Comparison of ENCODE assay signal across 8 cellular contexts in genomic region chr12:116539905-116540482, GRCh38. TPM values are rescaled to one million over a fixed set of nuclear protein-coding genes. Genes with fewer than 3 reads are reported as not detected.
A peak's percentile ranks its signal among the peaks of the same experiment; 100 is the strongest.
DNase-seq lines count a peak whose midpoint lies in the region; ATAC-seq and TF ChIP-seq lines count a peak whose summit lies in the region.

No MANE protein-coding gene starts in this region.

- no peak overlapping the region for H3K9ac ChIP-seq in PC-3 (ENCODE audit: low read length)

- whole genome bisulfite sequencing in psoas muscle, 3 donors, result 8 to 21% (median 9%) methylated on average over 17 of the region's 17 CpGs

- no peak overlapping the region for H3K4me3 ChIP-seq in GM12865 (ENCODE audit: low read depth, low read length)
- peak overlapping the region; percentile 6; the same call in 1 of the 2 replicates for H3K4me3 ChIP-seq in PC-3 (ENCODE audit: low read length)
- peak overlapping the region; percentile 3 for H3K4me3 ChIP-seq in psoas muscle
- H3K4me3 ChIP-seq in effector memory CD4-positive, alpha-beta T cell (ENCODE audit: insufficient read depth, low read depth, low read length, poor library complexity, severe bottlenecking), result no peak overlapping the region

- peak; percentile 20 for DNase-seq in GM12865 (ENCODE audit: low read depth)
- peak; percentile 55 for DNase-seq in PC-3
- peak; percentile 84 for DNase-seq in fibroblast of the conjunctiva (ENCODE audit: low read depth)
- DNase-seq in psoas muscle, result no peak
- no peak for DNase-seq in T-cell
- no peak for DNase-seq in effector memory CD4-positive, alpha-beta T cell

- peaks cover 27% of the 10 kb centered on the region for H3K4me1 ChIP-seq in PC-3 (ENCODE audit: insufficient read depth, low read length)
- H3K4me1 ChIP-seq in psoas muscle, result peaks cover 11% of the 10 kb centered on the region
- H3K4me1 ChIP-seq in effector memory CD4-positive, alpha-beta T cell (ENCODE audit: control insufficient read depth, insufficient read depth, low read length, poor library complexity, severe bottlenecking), result no peaks in the 10 kb centered on the region

- TF ChIP-seq CTCF in GM12865 (IDR thresholded peaks at IDR 0.05; ENCODE audit: insufficient read depth, low read depth, low read length, missing control alignments) (no peak), PC-3 (conservative IDR thresholded peaks at IDR 0.05; ENCODE audit: low read depth, low read length) (no peak), psoas muscle (IDR thresholded peaks at IDR 0.05) (no peak)

- BruUV-seq in PC-3 (replicated peaks; lab: Mats Ljungman, UMichigan), result no TSS peak

- H3K27ac Mint-ChIP-seq in T-cell, result no peak overlapping the region

- H3K36me3 ChIP-seq in PC-3 (ENCODE audit: low read depth, low read length) (no peaks in the 10 kb centered on the region), psoas muscle (ENCODE audit: insufficient read depth in 1 of 2, low read depth in 1 of 2) (no peaks in the 10 kb centered on the region)
- no peaks in the 10 kb centered on the region for H3K36me3 ChIP-seq in effector memory CD4-positive, alpha-beta T cell (ENCODE audit: control insufficient read depth, insufficient read depth, low read length)

- no peaks in the 10 kb centered on the region for H4K20me1 ChIP-seq in PC-3 (ENCODE audit: low read length)

- POLR2A ChIA-PET in PC-3 (lab: Charles Lee; ENCODE audit: unreplicated experiment), result no interaction called here
- POLR2A ChIA-PET in T-cell (lab: Charles Lee), result no interaction called here

- H3K9me2 ChIP-seq in PC-3 (replicated peaks; ENCODE audit: low read length), result no peaks in the 10 kb centered on the region

- peaks cover 5 to 22% (median 7%) of the 10 kb centered on the region in 3 donors for H3K4me1 Mint-ChIP-seq in T-cell

- H3K79me2 ChIP-seq in PC-3 (ENCODE audit: low read length), result no peaks in the 10 kb centered on the region

- intact Hi-C loops in PC-3 (cut with micrococcal nuclease) (no loop called here), psoas muscle (cut with DNase I) (no loop called here)

- CTCF ChIA-PET in PC-3 (lab: Charles Lee), result interaction anchor here (0.6 to 1.1 kb wide), 2 partner anchors 105 to 133 kb away, joined by 5 to 15 read pairs; no protein-coding TSS in a partner anchor
- CTCF ChIA-PET in T-cell (lab: Charles Lee), result interaction anchor here (0.6 to 1.0 kb wide), 3 partner anchors 169 to 319 kb away, joined by 3 read pairs; no protein-coding TSS in a partner anchor

- H3K27me3 ChIP-seq in PC-3 (ENCODE audit: low read length), result no peaks in the 10 kb centered on the region
- H3K27me3 ChIP-seq in psoas muscle (ENCODE audit: insufficient read depth in 3 of 3, low read length in 2 of 3), result no peaks in the 10 kb centered on the region
- no peaks in the 10 kb centered on the region for H3K27me3 ChIP-seq in effector memory CD4-positive, alpha-beta T cell (replicated peaks; ENCODE audit: control insufficient read depth, insufficient read depth, low read length, poor library complexity, severe bottlenecking)

- ATAC-seq in PC-3 (peak; percentile 31), psoas muscle (peak in 1 of 4 donors; percentile 31), T-cell (replicated peaks in 1 of 4) (no peak), GM18867 (IDR thresholded peaks at IDR 0.05; ENCODE audit: unreplicated experiment) (no peak), GM21529 (IDR thresholded peaks at IDR 0.05; ENCODE audit: unreplicated experiment) (no peak)

- H3K27ac ChIP-seq in PC-3 (ENCODE audit: low read length) (peak overlapping the region; percentile 31), psoas muscle (peak overlapping the region; percentile 4)
- no peak overlapping the region for H3K27ac ChIP-seq in effector memory CD4-positive, alpha-beta T cell (ENCODE audit: insufficient read depth, low read length, poor library complexity, severe bottlenecking)

- H2AFZ ChIP-seq in PC-3 (ENCODE audit: low read length), result peak overlapping the region; percentile 45

- H3K36me3 Mint-ChIP-seq in T-cell, result no peaks in the 10 kb centered on the region

- peaks cover 0 to 4% (median 0%) of the 10 kb centered on the region in 3 donors for H3K9me3 Mint-ChIP-seq in T-cell

- no peaks in the 10 kb centered on the region for H3K9me3 ChIP-seq in PC-3 (ENCODE audit: low read length)
- no peaks in the 10 kb centered on the region for H3K9me3 ChIP-seq in psoas muscle
- no peaks in the 10 kb centered on the region for H3K9me3 ChIP-seq in effector memory CD4-positive, alpha-beta T cell (ENCODE audit: control insufficient read depth, low read length)

- peak overlapping the region; percentile 50 for H3K4me2 ChIP-seq in PC-3 (ENCODE audit: low read length)

- no peak overlapping the region for H3K4me3 Mint-ChIP-seq in T-cell

- no peaks in the 10 kb centered on the region for H3K27me3 Mint-ChIP-seq in T-cell

- H3F3A ChIP-seq in PC-3 (ENCODE audit: low read length, unreplicated experiment), result peaks cover 4% of the 10 kb centered on the region

RNA-seq across cellular contexts. Expression of gene MAP1LC3B2, which starts 19.2 kb away (rescaled TPM):
- total RNA-seq in PC-3 (2014; rRNA removed) (not detected in 2 replicates), psoas muscle (1 to 10 TPM; 1.4 to 4.1 (median 1.8) TPM), T-cell (1 to 10 TPM in 4 of 5 donors, under 1 TPM in 1; 0.92 to 4.6 (median 1.4) TPM)
- 1 to 10 TPM; 2.2 to 9.2 (median 4.3) TPM for polyA plus RNA-seq in psoas muscle

Comparison
In these comparisons a context has a peak if more than half of its experiments do, and no peak if none do; other contexts are left out.
1. DNase-seq: peak in GM12865 (single experiment), PC-3 (single experiment) and fibroblast of the conjunctiva (single experiment); none in psoas muscle (0 of 2), T-cell (0 of 34) and effector memory CD4-positive, alpha-beta T cell (0 of 3).
2. H3K4me3 ChIP-seq: peak in PC-3 (single experiment) and psoas muscle (single experiment); none in GM12865 (single experiment) and effector memory CD4-positive, alpha-beta T cell (single experiment).